In the genomic region with DNA sequence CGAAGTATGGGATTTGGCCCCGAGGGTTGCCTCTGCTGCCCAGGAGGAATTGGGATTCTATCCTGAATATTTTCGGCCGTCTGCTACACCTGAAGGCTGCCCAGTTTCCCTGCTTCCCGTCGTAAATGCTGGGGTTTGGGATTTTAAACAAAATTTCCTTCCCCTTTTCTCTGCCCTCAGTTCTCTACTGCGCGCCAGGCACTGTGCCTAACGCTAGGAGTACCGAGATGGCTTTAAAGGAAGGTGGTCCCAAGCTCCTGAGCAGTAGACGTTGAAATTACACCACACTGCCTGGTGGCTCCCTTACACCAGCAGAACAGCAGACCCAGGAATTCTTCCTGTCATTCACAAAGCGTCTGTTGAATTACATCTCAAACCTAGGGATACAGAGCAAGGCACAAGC, we compare ENCODE assay signal across 1 cellular context.
TF ChIP-seq lines count a peak whose summit lies in the region.

No MANE protein-coding gene starts in this region.

TF ChIP-seq in IMR-90, 13 proteins besides CTCF, POLR2A, EP300 and RAD21 (continued from another document):
- TF ChIP-seq RCOR1 (IDR thresholded peaks at IDR 0.05; ENCODE audit: insufficient replicate concordance, low read length): no peak
- TF ChIP-seq NFE2L2 (IDR thresholded peaks at IDR 0.05; ENCODE audit: low read depth, low read length): no peak
- no peak for TF ChIP-seq SMC3 (IDR thresholded peaks at IDR 0.05; ENCODE audit: low read depth, low read length)
- no peak for TF ChIP-seq MAFK (IDR thresholded peaks at IDR 0.05; ENCODE audit: low read depth, low read length)
- TF ChIP-seq, protein P1, sequence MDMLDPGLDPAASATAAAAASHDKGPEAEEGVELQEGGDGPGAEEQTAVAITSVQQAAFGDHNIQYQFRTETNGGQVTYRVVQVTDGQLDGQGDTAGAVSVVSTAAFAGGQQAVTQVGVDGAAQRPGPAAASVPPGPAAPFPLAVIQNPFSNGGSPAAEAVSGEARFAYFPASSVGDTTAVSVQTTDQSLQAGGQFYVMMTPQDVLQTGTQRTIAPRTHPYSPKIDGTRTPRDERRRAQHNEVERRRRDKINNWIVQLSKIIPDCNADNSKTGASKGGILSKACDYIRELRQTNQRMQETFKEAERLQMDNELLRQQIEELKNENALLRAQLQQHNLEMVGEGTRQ (IDR thresholded peaks at IDR 0.05; ENCODE audit: low read depth, low read length): no peak
- no peak for TF ChIP-seq RFX5 (IDR thresholded peaks at IDR 0.05; ENCODE audit: low read depth, low read length)
- TF ChIP-seq FOS (IDR thresholded peaks at IDR 0.05; ENCODE audit: low read depth, low read length): no peak
- TF ChIP-seq, protein P2, sequence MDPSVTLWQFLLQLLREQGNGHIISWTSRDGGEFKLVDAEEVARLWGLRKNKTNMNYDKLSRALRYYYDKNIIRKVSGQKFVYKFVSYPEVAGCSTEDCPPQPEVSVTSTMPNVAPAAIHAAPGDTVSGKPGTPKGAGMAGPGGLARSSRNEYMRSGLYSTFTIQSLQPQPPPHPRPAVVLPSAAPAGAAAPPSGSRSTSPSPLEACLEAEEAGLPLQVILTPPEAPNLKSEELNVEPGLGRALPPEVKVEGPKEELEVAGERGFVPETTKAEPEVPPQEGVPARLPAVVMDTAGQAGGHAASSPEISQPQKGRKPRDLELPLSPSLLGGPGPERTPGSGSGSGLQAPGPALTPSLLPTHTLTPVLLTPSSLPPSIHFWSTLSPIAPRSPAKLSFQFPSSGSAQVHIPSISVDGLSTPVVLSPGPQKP (IDR thresholded peaks at IDR 0.05; ENCODE audit: borderline replicate concordance, low read depth, low read length): no peak
